31 cellular contexts compared by ENCODE assay signal in genomic region chr3:143469159-143469558, GRCh38.
"Had no signal": no experiment of that assay in that cellular context is flagged by ENCODE, and none has a peak within 500 bp of the region (broad histone marks: within the 10 kb centered on the region; RNA-seq: fewer than 3 reads in every experiment).

No MANE protein-coding gene starts in this region.

- H3K4me3 ChIP-seq: adrenal gland, body of pancreas, breast epithelium had no signal

- H3K36me3 ChIP-seq: adrenal gland, brain microvascular endothelial cell, breast epithelium had no signal

- H3K9me3 ChIP-seq: adrenal gland, body of pancreas, breast epithelium had no signal

- H3K27me3 ChIP-seq: adrenal gland, body of pancreas, brain microvascular endothelial cell, breast epithelium had no signal

- H3K4me1 ChIP-seq: adrenal gland, body of pancreas, breast epithelium had no signal

- H3K27ac ChIP-seq: adrenal gland, body of pancreas, brain microvascular endothelial cell, breast epithelium, VCaP had no signal

- ATAC-seq: activated CD8-positive, alpha-beta T cell treated with anti-CD3 and anti-CD28 coated beads for 36 hours; activated naive CD4-positive, alpha-beta T cell treated with anti-CD3 and anti-CD28 coated beads, Interleukin-2, amount 50 U/mL, for 72 hours; activated T-cell treated with anti-CD3 and anti-CD28 coated beads, Interleukin-2, amount 50 U/mL, for 4 hours; activated T-cell treated with anti-CD3 and anti-CD28 coated beads, Interleukin-2, amount 50 U/mL, for 72 hours; activated T-helper 17 cell treated with anti-CD3 and anti-CD28 coated beads, Interleukin-2, amount 50 U/mL, for 72 hours; body of pancreas had no signal

- DNase-seq: activated B cell treated with CpG ODN at 0.5 μM for 24 hours; activated CD4-positive, alpha-beta memory T cell treated with anti-CD3 and anti-CD28 coated beads for 36 hours; activated CD4-positive, alpha-beta T cell treated with anti-CD3 and anti-CD28 coated beads for 4 hours; activated CD4-positive, alpha-beta T cell treated with anti-CD3 and anti-CD28 coated beads, Interleukin-2, amount 10 ng/mL, durations not matched to agents 24 days and 14 days; activated CD4-positive, alpha-beta T cell treated with anti-CD3 and anti-CD28 coated beads, Interleukin-2, amount 50 U/mL, for 1 hour; activated CD4-positive, alpha-beta T cell treated with anti-CD3 and anti-CD28 coated beads, Interleukin-2, amount 50 U/mL, for 4 hours; activated CD4-positive, CD25-positive, alpha-beta regulatory T cell treated with anti-CD3 and anti-CD28 coated beads, Interleukin-2, amount 50 U/mL, for 72 hours; activated CD8-positive, alpha-beta memory T cell treated with anti-CD3 and anti-CD28 coated beads, Interleukin-2, amount 50 U/mL, for 4 hours; activated CD8-positive, alpha-beta T cell treated with anti-CD3 and anti-CD28 coated beads for 36 hours; activated effector memory CD4-positive, alpha-beta T cell treated with anti-CD3 and anti-CD28 coated beads, Interleukin-2, amount 50 U/mL, for 16 hours; activated gamma-delta T cell treated with Interleukin-2 at 50 U/mL for 16 hours; activated naive CD4-positive, alpha-beta T cell; activated naive CD4-positive, alpha-beta T cell treated with anti-CD3 and anti-CD28 coated beads for 36 hours; activated naive CD4-positive, alpha-beta T cell treated with anti-CD3 and anti-CD28 coated beads, Interleukin-2, amount 50 U/mL, for 16 hours; activated naive CD8-positive, alpha-beta T cell treated with anti-CD3 and anti-CD28 coated beads for 36 hours; activated T-cell treated with anti-CD3 and anti-CD28 coated beads for 4 hours; activated T-cell treated with anti-CD3 and anti-CD28 coated beads, Interleukin-2, amount 50 U/mL, for 1 hour; activated T-cell treated with anti-CD3 and anti-CD28 coated beads, Interleukin-2, amount 50 U/mL, for 4 hours; activated T-cell treated with anti-CD3 and anti-CD28 coated beads, Interleukin-2, amount 50 U/mL, for 72 hours; adrenal gland; amniotic stem cell; aorta; body of pancreas; brain microvascular endothelial cell; central memory CD4-positive, alpha-beta T cell; T-helper 2 cell; T-helper 9 cell had no signal
